In genomic region chr11:66438504-66439466, GRCh38 we compare ENCODE assay signal across 1 cellular context.
TF ChIP-seq lines count a peak whose summit lies in the region.

MRPL11 (minus strand) TSS chr11:66438848; CDS start chr11:66438754, 94 bp downstream.

TF ChIP-seq in K562, 482 proteins besides CTCF, POLR2A, EP300 and RAD21 (continued from another document and continues in another):
- no peak for TF ChIP-seq CLOCK (CRISPR knock-in tag; IDR thresholded peaks at IDR 0.05; ENCODE audit: borderline replicate concordance)
- peak; percentile 65; the same call in 1 of the 2 replicates for TF ChIP-seq GTF2E2 (tag; IDR thresholded peaks at IDR 0.05)
- TF ChIP-seq TBP (optimal IDR thresholded peaks at IDR 0.05; ENCODE audit: low read depth, low read length) = peak; percentile 82
- 0 out of 2 replicates have a peak, but pooled peaks have one; percentile 26 for TF ChIP-seq CC2D1A (IDR thresholded peaks at IDR 0.05)
- TF ChIP-seq SMAD4 (CRISPR knock-in tag; conservative IDR thresholded peaks at IDR 0.05) = no peak
- no peak for TF ChIP-seq ATF4 (CRISPR knock-in tag; IDR thresholded peaks at IDR 0.05)
- TF ChIP-seq SMC3 (conservative IDR thresholded peaks at IDR 0.05; ENCODE audit: insufficient read depth, low read depth, low read length) = peak; percentile 58
- TF ChIP-seq FOXK2 (conservative IDR thresholded peaks at IDR 0.05 in 1 of 2, IDR thresholded peaks at IDR 0.05 in 1 of 2; ENCODE audit: low read depth in 2 of 2) = peak; percentile 71 to 74; a peak in 2 of 4 replicates
- TF ChIP-seq NFE2 (IDR thresholded peaks at IDR 0.05; ENCODE audit: low read depth) = peak; percentile 96
- no peak for TF ChIP-seq GTF2A2 (tag; IDR thresholded peaks at IDR 0.05)
- TF ChIP-seq ZNF644 (tag; IDR thresholded peaks at IDR 0.05; ENCODE audit: low read depth) = peak; percentile 76
- TF ChIP-seq XRCC5 (IDR thresholded peaks at IDR 0.05; ENCODE audit: low read depth, low read length) = peak; percentile 82
- TF ChIP-seq ZBTB43 (CRISPR knock-in tag; IDR thresholded peaks at IDR 0.05) = 0 out of 2 replicates have a peak, but pooled peaks have one; percentile 77
- TF ChIP-seq ID3 (CRISPR knock-in tag; IDR thresholded peaks at IDR 0.05) = no peak
- TF ChIP-seq ID3 (tag; IDR thresholded peaks at IDR 0.05) = peak; percentile 87
- TF ChIP-seq MAX (CRISPR knock-in tag; IDR thresholded peaks at IDR 0.05) = peak; percentile 44
- TF ChIP-seq POLR2H (tag; IDR thresholded peaks at IDR 0.05; ENCODE audit: low read depth) = peak; percentile 47; the same call in 1 of the 2 replicates
- no peak for TF ChIP-seq SRSF3 (IDR thresholded peaks at IDR 0.05; ENCODE audit: insufficient read depth, low read length)
- TF ChIP-seq NCOA2 (IDR thresholded peaks at IDR 0.05; ENCODE audit: partially characterized antibody in 2 of 2) = peak in 1 of 2 experiments; percentile 99
- no peak for TF ChIP-seq YBX1 (IDR thresholded peaks at IDR 0.05)
- no peak for TF ChIP-seq U2AF2 (optimal IDR thresholded peaks at IDR 0.05; ENCODE audit: low read depth, low read length)
- TF ChIP-seq ELF4 (CRISPR knock-in tag; IDR thresholded peaks at IDR 0.05) = no peak; the same call in 1 of the 2 replicates
- TF ChIP-seq MTA3 (IDR thresholded peaks at IDR 0.05; ENCODE audit: borderline replicate concordance) = peak; percentile 67; the same call in 1 of the 2 replicates
- TF ChIP-seq MTA1 (IDR thresholded peaks at IDR 0.05; ENCODE audit: borderline replicate concordance) = peak; percentile 90
- TF ChIP-seq ZNF143 (CRISPR knock-in tag; IDR thresholded peaks at IDR 0.05) = peak; percentile 97
- TF ChIP-seq ZEB2 (IDR thresholded peaks at IDR 0.05) = peak; percentile 17; the same call in 1 of the 2 replicates
- TF ChIP-seq MYC (IDR thresholded peaks at IDR 0.05; ENCODE audit: low read depth, low read length) = peak; percentile 54; the same call in 1 of the 2 replicates
- no peak for TF ChIP-seq MYC (CRISPR knock-in tag; IDR thresholded peaks at IDR 0.05; ENCODE audit: borderline replicate concordance, low read depth)
- peak; percentile 78 for TF ChIP-seq NEUROD1 (IDR thresholded peaks at IDR 0.05; ENCODE audit: borderline replicate concordance, low read depth, low read length, partially characterized antibody)
- no peak for TF ChIP-seq ZNF785 (CRISPR knock-in tag; IDR thresholded peaks at IDR 0.05)
- TF ChIP-seq ZBTB34 (CRISPR knock-in tag; IDR thresholded peaks at IDR 0.05) = no peak
- TF ChIP-seq EHMT2 (IDR thresholded peaks at IDR 0.05) = 0 out of 2 replicates have a peak, but pooled peaks have one; percentile 37
- TF ChIP-seq ZNF239 (CRISPR knock-in tag; IDR thresholded peaks at IDR 0.05) = no peak
- peak; percentile 85 for TF ChIP-seq TAF9B (IDR thresholded peaks at IDR 0.05; ENCODE audit: partially characterized antibody)
- TF ChIP-seq ZNF280A (IDR thresholded peaks at IDR 0.05; ENCODE audit: low read depth, partially characterized antibody) = no peak
- 0 out of 2 replicates have a peak, but pooled peaks have one; percentile 52 for TF ChIP-seq HDGF (IDR thresholded peaks at IDR 0.05)
- peak; percentile 99 for TF ChIP-seq NR2C1 (IDR thresholded peaks at IDR 0.05)
- peak; percentile 100 for TF ChIP-seq NR2C1 (tag; IDR thresholded peaks at IDR 0.05)
- TF ChIP-seq CTBP1 (IDR thresholded peaks at IDR 0.05; ENCODE audit: borderline replicate concordance) = peak; percentile 86; the same call in 1 of the 2 replicates
- no peak for TF ChIP-seq KHSRP (IDR thresholded peaks at IDR 0.05)
- no peak for TF ChIP-seq HNRNPH1 (optimal IDR thresholded peaks at IDR 0.05; ENCODE audit: low read depth, low read length)
- no peak for TF ChIP-seq ZNF696 (CRISPR knock-in tag; conservative IDR thresholded peaks at IDR 0.05)
- TF ChIP-seq TBL1XR1 (IDR thresholded peaks at IDR 0.05; ENCODE audit: low read length in 2 of 2) = peak in 1 of 2 experiments; percentile 7; a peak in 2 of 4 replicates
- no peak for TF ChIP-seq NFIX (CRISPR knock-in tag; IDR thresholded peaks at IDR 0.05; ENCODE audit: low read depth)
- TF ChIP-seq ADNP (tag; IDR thresholded peaks at IDR 0.05) = no peak
- 0 out of 2 replicates have a peak, but pooled peaks have one; percentile 28 for TF ChIP-seq DMBX1 (CRISPR knock-in tag; IDR thresholded peaks at IDR 0.05; ENCODE audit: borderline replicate concordance)
- TF ChIP-seq CHD7 (IDR thresholded peaks at IDR 0.05; ENCODE audit: low read depth, low read length) = no peak
- peak; percentile 95 for TF ChIP-seq NR2C2 (CRISPR knock-in tag; IDR thresholded peaks at IDR 0.05)
- peak; percentile 100 for TF ChIP-seq NR2C2 (tag; IDR thresholded peaks at IDR 0.05)
